Comparison of ENCODE assay signal across 18 cellular contexts in the genomic region with DNA sequence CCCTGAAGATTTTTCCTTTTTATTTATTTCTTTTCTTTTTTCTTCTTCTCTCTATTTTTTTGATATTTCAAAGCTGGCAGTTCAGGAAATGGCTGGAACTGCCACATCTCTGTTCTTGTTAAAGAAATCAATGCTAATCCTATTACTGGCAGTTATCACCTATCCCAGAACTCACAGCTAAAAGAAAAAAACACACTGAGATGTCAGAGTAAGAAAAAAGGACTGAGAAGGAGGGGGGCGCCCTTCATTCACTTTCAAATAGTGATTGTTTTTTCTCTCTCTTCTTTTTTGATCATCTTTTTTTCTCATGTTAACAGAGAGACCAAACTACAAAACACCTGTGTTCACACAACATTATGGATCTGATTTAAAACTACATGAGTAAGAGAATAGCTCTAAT.
DNase-seq lines count a peak whose midpoint lies in the region; ATAC-seq, FAIRE-seq and TF ChIP-seq lines count a peak whose summit lies in the region.
"Had no signal": no experiment of that assay in that cellular context is flagged by ENCODE, and none has a peak within 500 bp of the region (broad histone marks: within the 10 kb centered on the region; RNA-seq: fewer than 3 reads in every experiment).

No MANE protein-coding gene starts in this region.

- H3K79me2 ChIP-seq in GM12878 (ENCODE audit: control insufficient read depth, insufficient read depth, low read length): no peaks in the 10 kb centered on the region

- no peak overlapping the region for H3K27ac Mint-ChIP-seq in neural crest cell (ENCODE audit: unreplicated experiment)
- no peak overlapping the region for H3K27ac Mint-ChIP-seq in activated naive CD8-positive, alpha-beta T cell treated with anti-CD3 and anti-CD28 coated beads, Interleukin-2, amount 50 U/mL, for 24 hours
- H3K27ac Mint-ChIP-seq: CD8-positive, alpha-beta memory T cell; HFFc6 had no signal

- POLR2A ChIA-PET in GM12878 (lab: Charles Lee): no interaction called here

- no peak overlapping the region for H3K27ac ChIP-seq in GM12878 (ENCODE audit: control insufficient read depth, insufficient read depth)
- H3K27ac ChIP-seq: BLaER1, HL-60 had no signal

- no peak overlapping the region for H3K4me3 ChIP-seq in GM12878
- H3K4me3 ChIP-seq: BLaER1 had no signal

- no peaks in the 10 kb centered on the region for H3K9me3 ChIP-seq in GM12878 (replicated peaks; ENCODE audit: control insufficient read depth, insufficient read depth, low read length)
- H3K9me3 ChIP-seq: BLaER1, Caco-2 had no signal

- TF ChIP-seq RAD21 in GM12878 (IDR thresholded peaks at IDR 0.05; ENCODE audit: insufficient read depth, low read depth, low read length): peak; percentile 26; the same call in 1 of the 2 replicates

- CTCF ChIA-PET in GM12878 (lab: Yijun Ruan, JAX): interaction anchor here (1.1 to 2.6 kb wide), 5 partner anchors 10 to 135 kb away, joined by 3 to 10 read pairs (median 3); no protein-coding TSS in a partner anchor

- no peaks in the 10 kb centered on the region for H3K36me3 ChIP-seq in GM12878 (ENCODE audit: control insufficient read depth in 2 of 2, insufficient read depth in 2 of 2, low read length in 1 of 2)
- H3K36me3 ChIP-seq: BLaER1 had no signal

- H4K20me1 ChIP-seq in GM12878 (ENCODE audit: control insufficient read depth, insufficient read depth): no peaks in the 10 kb centered on the region
- H4K20me1 ChIP-seq: BLaER1 had no signal

- H3K4me1 ChIP-seq in GM12878 (ENCODE audit: control insufficient read depth, insufficient read depth, low read length): no peaks in the 10 kb centered on the region
- H3K4me1 ChIP-seq: BLaER1, Caco-2 had no signal

- no peaks in the 10 kb centered on the region for H3K9me3 Mint-ChIP-seq in neural crest cell
- H3K9me3 Mint-ChIP-seq in activated naive CD8-positive, alpha-beta T cell treated with anti-CD3 and anti-CD28 coated beads, Interleukin-2, amount 50 U/mL, for 24 hours: no peaks in the 10 kb centered on the region

- no peak for FAIRE-seq in GM12878 (lab: Jason Lieb, UNC)
- FAIRE-seq: GM12891 had no signal

- ATAC-seq in GM12878 (no peak), GM18870 (IDR thresholded peaks at IDR 0.05; ENCODE audit: unreplicated experiment) (no peak)
- no peak for ATAC-seq in activated naive CD8-positive, alpha-beta T cell treated with anti-CD3 and anti-CD28 coated beads, Interleukin-2, amount 50 U/mL, for 24 hours

- SMC1A ChIA-PET in GM12878 (lab: Charles Lee; ENCODE audit: uncharacterized antibody, unreplicated experiment): interaction anchor here (0.5 to 1.6 kb wide), 3 partner anchors 8 to 181 kb away, joined by 3 to 7 read pairs (median 5); no protein-coding TSS in a partner anchor

- BruUV-seq in GM12878 (replicated peaks; lab: Mats Ljungman, UMichigan): no TSS peak

- RAD21 ChIA-PET in GM12878 (lab: Charles Lee; ENCODE audit: unreplicated experiment): interaction anchor here (0.6 to 2.1 kb wide), 4 partner anchors 21 to 764 kb away, joined by 3 to 5 read pairs (median 4); no protein-coding TSS in a partner anchor

- 0% methylated on average over 1 of the region's 1 CpG for WGBS in GM12878 (ENCODE audit: insufficient coverage, insufficient replicate concordance, low lambda C conversion rate, missing lambda C conversion rate)

- no peaks in the 10 kb centered on the region for H3K36me3 Mint-ChIP-seq in neural crest cell (ENCODE audit: low read depth)
- H3K36me3 Mint-ChIP-seq in activated naive CD8-positive, alpha-beta T cell treated with anti-CD3 and anti-CD28 coated beads, Interleukin-2, amount 50 U/mL, for 24 hours (ENCODE audit: low read depth): no peaks in the 10 kb centered on the region
- H3K36me3 Mint-ChIP-seq: CD8-positive, alpha-beta memory T cell had no signal

- no peak for TF ChIP-seq EP300 in GM12878 (IDR thresholded peaks at IDR 0.05; ENCODE audit: borderline replicate concordance in 1 of 2, control insufficient read depth in 1 of 2, low read depth in 2 of 2, low read length in 2 of 2)

- no peak for TF ChIP-seq POLR2A in GM12878 (IDR thresholded peaks at IDR 0.05; ENCODE audit: low read depth, low read length)

- H2AFZ ChIP-seq in GM12878 (ENCODE audit: control insufficient read depth, low read depth, low read length): no peak overlapping the region

- H3K4me2 ChIP-seq in GM12878 (ENCODE audit: control insufficient read depth, insufficient read depth): no peak overlapping the region
- H3K4me2 ChIP-seq: BLaER1 had no signal

- no peak overlapping the region for H3K9ac ChIP-seq in GM12878 (ENCODE audit: control insufficient read depth, insufficient read depth, low read length)
- H3K9ac ChIP-seq: BLaER1 had no signal

- intact Hi-C loops in GM12878 (cut with micrococcal nuclease; ENCODE audit: unreplicated experiment): no loop called here

- peaks cover 2% of the 10 kb centered on the region for H3K27me3 Mint-ChIP-seq in neural crest cell (ENCODE audit: low read depth)
- peaks cover 2% of the 10 kb centered on the region for H3K27me3 Mint-ChIP-seq in activated naive CD8-positive, alpha-beta T cell treated with anti-CD3 and anti-CD28 coated beads, Interleukin-2, amount 50 U/mL, for 24 hours

- peak overlapping the region; percentile 2 for H3K4me3 Mint-ChIP-seq in neural crest cell
- no peak overlapping the region for H3K4me3 Mint-ChIP-seq in activated naive CD8-positive, alpha-beta T cell treated with anti-CD3 and anti-CD28 coated beads, Interleukin-2, amount 50 U/mL, for 24 hours
- H3K4me3 Mint-ChIP-seq: CD8-positive, alpha-beta memory T cell; HFFc6 had no signal

- TF ChIP-seq CTCF in GM10266 (IDR thresholded peaks at IDR 0.05; ENCODE audit: control insufficient read depth, insufficient read depth, low read depth, missing control alignments) (peak; percentile 2), GM12878 (IDR thresholded peaks at IDR 0.05 in 2 of 3, conservative IDR thresholded peaks at IDR 0.05 in 1 of 3; ENCODE audit: control insufficient read depth in 2 of 3, extremely low read depth in 1 of 3, insufficient read depth in 1 of 3, low read depth in 3 of 3, low read length in 3 of 3) (no peak), neural crest cell (conservative IDR thresholded peaks at IDR 0.05) (no peak)

- no peak for DNase-seq in GM10266 (ENCODE audit: extremely low spot score)
- DNase-seq in NCI-H82 treated with DMSO at 0.1 percent for 48 hours (lab: John Stamatoyannopoulos, UW; ENCODE audit: unreplicated experiment): peak; percentile 67
- no peak for DNase-seq in GM12878 (ENCODE audit: low read depth, low spot score)
- DNase-seq in neural crest cell (ENCODE audit: low read depth, low spot score): no peak
- DNase-seq in activated naive CD8-positive, alpha-beta T cell treated with anti-CD3 and anti-CD28 coated beads, Interleukin-2, amount 50 U/mL, for 24 hours: no peak
- no peak for DNase-seq in hypothalamus (lab: John Stamatoyannopoulos, UW)
- DNase-seq: 8988T; AML-193; Caco-2; CD8-positive, alpha-beta memory T cell; GOT3; HCEC 1CT; HFFc6; IMR-90 had no signal

- peaks cover 11% of the 10 kb centered on the region for H3K4me1 Mint-ChIP-seq in neural crest cell
- H3K4me1 Mint-ChIP-seq in activated naive CD8-positive, alpha-beta T cell treated with anti-CD3 and anti-CD28 coated beads, Interleukin-2, amount 50 U/mL, for 24 hours: no peaks in the 10 kb centered on the region
- H3K4me1 Mint-ChIP-seq: CD8-positive, alpha-beta memory T cell had no signal

- in situ Hi-C loops in GM12878 (cut with MboI): no loop called here

- no peaks in the 10 kb centered on the region for H3K27me3 ChIP-seq in GM12878 (replicated peaks in 1 of 2; ENCODE audit: control insufficient read depth in 2 of 2, insufficient read depth in 2 of 2, low read length in 1 of 2)
- H3K27me3 ChIP-seq: BLaER1 had no signal

TF ChIP-seq in GM12878, 131 proteins besides CTCF, POLR2A, EP300 and RAD21 (continues in another document):
- TF ChIP-seq, protein P1, sequence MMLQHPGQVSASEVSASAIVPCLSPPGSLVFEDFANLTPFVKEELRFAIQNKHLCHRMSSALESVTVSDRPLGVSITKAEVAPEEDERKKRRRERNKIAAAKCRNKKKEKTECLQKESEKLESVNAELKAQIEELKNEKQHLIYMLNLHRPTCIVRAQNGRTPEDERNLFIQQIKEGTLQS (IDR thresholded peaks at IDR 0.05; ENCODE audit: borderline replicate concordance, extremely low read depth, low read depth, low read length): no peak
- TF ChIP-seq BMI1 (IDR thresholded peaks at IDR 0.05; ENCODE audit: borderline replicate concordance): no peak
- no peak for TF ChIP-seq MYC (IDR thresholded peaks at IDR 0.05; ENCODE audit: insufficient read depth, insufficient read length, insufficient replicate concordance, low read length, severe bottlenecking)
- TF ChIP-seq JUND (IDR thresholded peaks at IDR 0.05; ENCODE audit: low read depth, low read length): no peak
- TF ChIP-seq PKNOX1 (IDR thresholded peaks at IDR 0.05): no peak
- TF ChIP-seq CBFB (IDR thresholded peaks at IDR 0.05; ENCODE audit: low read depth): no peak
- no peak for TF ChIP-seq JUNB (IDR thresholded peaks at IDR 0.05)
- TF ChIP-seq ZBED1 (IDR thresholded peaks at IDR 0.05; ENCODE audit: borderline replicate concordance): no peak
- no peak for TF ChIP-seq RAD51 (IDR thresholded peaks at IDR 0.05)
- no peak for TF ChIP-seq BRCA1 (IDR thresholded peaks at IDR 0.05; ENCODE audit: low read depth, low read length)
- TF ChIP-seq BCL3 (IDR thresholded peaks at IDR 0.05; ENCODE audit: borderline replicate concordance, insufficient read depth, low read depth, low read length, poor library complexity, severe bottlenecking): no peak
- no peak for TF ChIP-seq ZNF384 (IDR thresholded peaks at IDR 0.05; ENCODE audit: borderline replicate concordance, low read depth, low read length)
- TF ChIP-seq POU2F2 (IDR thresholded peaks at IDR 0.05; ENCODE audit: borderline replicate concordance, low read depth, low read length): no peak
